ENCODE assay signal across 1 cellular context in the genomic region with DNA sequence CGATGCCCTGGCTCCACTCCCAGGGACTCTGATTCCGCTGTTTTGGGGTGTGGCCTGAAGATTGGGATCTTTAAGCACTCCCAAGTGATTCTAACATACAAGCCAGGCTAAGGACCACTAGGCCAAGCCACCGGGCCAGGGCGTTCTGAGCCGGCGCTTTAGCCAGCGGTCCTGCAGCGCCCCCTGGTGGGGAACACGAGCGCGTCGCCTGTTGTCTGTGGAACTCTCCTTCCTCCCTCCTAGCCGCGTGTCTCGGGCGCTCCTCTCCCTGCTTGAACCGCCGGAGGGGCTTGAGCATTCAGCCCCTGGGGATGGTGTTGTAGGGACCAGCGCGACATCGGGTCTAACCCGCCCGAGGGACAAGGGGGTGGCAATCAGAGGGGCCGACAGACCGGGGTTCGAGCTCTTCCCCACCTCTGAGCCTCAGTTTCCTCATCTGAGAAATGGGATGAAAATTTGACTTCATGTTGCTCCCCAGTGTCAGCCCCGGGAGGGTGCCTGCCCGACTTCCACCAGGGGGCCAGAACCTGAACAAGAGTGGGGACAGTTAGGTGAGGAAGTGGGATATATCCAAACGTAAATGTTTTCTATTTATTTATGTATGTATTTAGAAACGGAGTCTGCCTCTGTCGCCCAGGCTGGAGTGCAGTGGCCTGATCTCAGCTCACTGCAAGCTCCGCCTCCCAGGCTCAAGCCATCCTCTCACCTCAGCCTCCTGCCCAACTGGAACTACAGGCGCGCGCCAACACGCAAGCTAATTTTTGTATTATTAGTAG.
TF ChIP-seq lines count a peak whose summit lies in the region.

No MANE protein-coding gene starts in this region.

TF ChIP-seq in HepG2, 621 proteins besides CTCF, POLR2A, EP300 and RAD21 (continued from another document and continues in another):
- TF ChIP-seq, protein P1, sequence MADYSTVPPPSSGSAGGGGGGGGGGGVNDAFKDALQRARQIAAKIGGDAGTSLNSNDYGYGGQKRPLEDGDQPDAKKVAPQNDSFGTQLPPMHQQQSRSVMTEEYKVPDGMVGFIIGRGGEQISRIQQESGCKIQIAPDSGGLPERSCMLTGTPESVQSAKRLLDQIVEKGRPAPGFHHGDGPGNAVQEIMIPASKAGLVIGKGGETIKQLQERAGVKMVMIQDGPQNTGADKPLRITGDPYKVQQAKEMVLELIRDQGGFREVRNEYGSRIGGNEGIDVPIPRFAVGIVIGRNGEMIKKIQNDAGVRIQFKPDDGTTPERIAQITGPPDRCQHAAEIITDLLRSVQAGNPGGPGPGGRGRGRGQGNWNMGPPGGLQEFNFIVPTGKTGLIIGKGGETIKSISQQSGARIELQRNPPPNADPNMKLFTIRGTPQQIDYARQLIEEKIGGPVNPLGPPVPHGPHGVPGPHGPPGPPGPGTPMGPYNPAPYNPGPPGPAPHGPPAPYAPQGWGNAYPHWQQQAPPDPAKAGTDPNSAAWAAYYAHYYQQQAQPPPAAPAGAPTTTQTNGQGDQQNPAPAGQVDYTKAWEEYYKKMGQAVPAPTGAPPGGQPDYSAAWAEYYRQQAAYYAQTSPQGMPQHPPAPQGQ (CRISPR knock-in tag; IDR thresholded peaks at IDR 0.05; ENCODE audit: borderline replicate concordance) = no peak
- TF ChIP-seq, protein P2, sequence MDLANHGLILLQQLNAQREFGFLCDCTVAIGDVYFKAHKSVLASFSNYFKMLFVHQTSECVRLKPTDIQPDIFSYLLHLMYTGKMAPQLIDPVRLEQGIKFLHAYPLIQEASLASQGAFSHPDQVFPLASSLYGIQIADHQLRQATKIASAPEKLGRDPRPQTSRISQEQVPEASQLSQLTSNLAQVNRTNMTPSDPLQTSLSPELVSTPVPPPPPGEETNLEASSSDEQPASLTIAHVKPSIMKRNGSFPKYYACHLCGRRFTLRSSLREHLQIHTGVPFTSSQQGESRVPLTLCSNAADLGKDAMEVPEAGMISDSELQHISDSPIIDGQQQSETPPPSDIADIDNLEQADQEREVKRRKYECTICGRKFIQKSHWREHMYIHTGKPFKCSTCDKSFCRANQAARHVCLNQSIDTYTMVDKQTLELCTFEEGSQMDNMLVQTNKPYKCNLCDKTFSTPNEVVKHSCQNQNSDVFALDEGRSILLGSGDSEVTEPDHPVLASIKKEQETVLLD (CRISPR knock-in tag; IDR thresholded peaks at IDR 0.05; ENCODE audit: low read depth) = no peak
- TF ChIP-seq SMC3 (IDR thresholded peaks at IDR 0.05; ENCODE audit: low read length) (peak; percentile 22; the same call in 1 of the 2 replicates), ZNF207 (IDR thresholded peaks at IDR 0.05; ENCODE audit: borderline replicate concordance) (no peak), ZNF12 (CRISPR knock-in tag; IDR thresholded peaks at IDR 0.05) (peak; percentile 42; the same call in 1 of the 2 replicates), KDM2A (CRISPR knock-in tag; IDR thresholded peaks at IDR 0.05; ENCODE audit: borderline replicate concordance, low read depth) (peak; percentile 56; the same call in 1 of the 2 replicates), ZSCAN21 (CRISPR knock-in tag; IDR thresholded peaks at IDR 0.05; ENCODE audit: borderline replicate concordance) (peak; percentile 51; the same call in 1 of the 2 replicates), NFKB2 (CRISPR knock-in tag; IDR thresholded peaks at IDR 0.05; ENCODE audit: borderline replicate concordance) (peak; percentile 49; the same call in 1 of the 2 replicates), KLF9 (CRISPR knock-in tag; IDR thresholded peaks at IDR 0.05; ENCODE audit: low read depth) (no peak), ZMYM3 (CRISPR knock-in tag; IDR thresholded peaks at IDR 0.05) (peak; percentile 78; the same call in 1 of the 2 replicates), CHD4 (IDR thresholded peaks at IDR 0.05; ENCODE audit: borderline replicate concordance, low read length) (peak; percentile 84; the same call in 1 of the 2 replicates), SALL1 (CRISPR knock-in tag; IDR thresholded peaks at IDR 0.05) (peak; percentile 41; the same call in 1 of the 2 replicates), SETDB1 (CRISPR knock-in tag; IDR thresholded peaks at IDR 0.05; ENCODE audit: borderline replicate concordance) (no peak), SMAD9 (CRISPR knock-in tag; IDR thresholded peaks at IDR 0.05) (no peak), ZNF883 (CRISPR knock-in tag; IDR thresholded peaks at IDR 0.05; ENCODE audit: not compliant biosample characterization) (peak; percentile 21), LCORL (IDR thresholded peaks at IDR 0.05) (no peak), LCORL (CRISPR knock-in tag; IDR thresholded peaks at IDR 0.05) (peak; percentile 52; the same call in 1 of the 2 replicates), NFE2 (CRISPR knock-in tag; IDR thresholded peaks at IDR 0.05) (no peak), CCDC6 (CRISPR knock-in tag; IDR thresholded peaks at IDR 0.05) (no peak), SIX4 (CRISPR knock-in tag; IDR thresholded peaks at IDR 0.05) (no peak), MTF2 (CRISPR knock-in tag; IDR thresholded peaks at IDR 0.05; ENCODE audit: borderline replicate concordance) (peak; percentile 63; the same call in 1 of the 2 replicates), ZNF788 (CRISPR knock-in tag; IDR thresholded peaks at IDR 0.05; ENCODE audit: borderline replicate concordance) (peak; percentile 36; the same call in 1 of the 2 replicates)
- TF ChIP-seq, protein P3, sequence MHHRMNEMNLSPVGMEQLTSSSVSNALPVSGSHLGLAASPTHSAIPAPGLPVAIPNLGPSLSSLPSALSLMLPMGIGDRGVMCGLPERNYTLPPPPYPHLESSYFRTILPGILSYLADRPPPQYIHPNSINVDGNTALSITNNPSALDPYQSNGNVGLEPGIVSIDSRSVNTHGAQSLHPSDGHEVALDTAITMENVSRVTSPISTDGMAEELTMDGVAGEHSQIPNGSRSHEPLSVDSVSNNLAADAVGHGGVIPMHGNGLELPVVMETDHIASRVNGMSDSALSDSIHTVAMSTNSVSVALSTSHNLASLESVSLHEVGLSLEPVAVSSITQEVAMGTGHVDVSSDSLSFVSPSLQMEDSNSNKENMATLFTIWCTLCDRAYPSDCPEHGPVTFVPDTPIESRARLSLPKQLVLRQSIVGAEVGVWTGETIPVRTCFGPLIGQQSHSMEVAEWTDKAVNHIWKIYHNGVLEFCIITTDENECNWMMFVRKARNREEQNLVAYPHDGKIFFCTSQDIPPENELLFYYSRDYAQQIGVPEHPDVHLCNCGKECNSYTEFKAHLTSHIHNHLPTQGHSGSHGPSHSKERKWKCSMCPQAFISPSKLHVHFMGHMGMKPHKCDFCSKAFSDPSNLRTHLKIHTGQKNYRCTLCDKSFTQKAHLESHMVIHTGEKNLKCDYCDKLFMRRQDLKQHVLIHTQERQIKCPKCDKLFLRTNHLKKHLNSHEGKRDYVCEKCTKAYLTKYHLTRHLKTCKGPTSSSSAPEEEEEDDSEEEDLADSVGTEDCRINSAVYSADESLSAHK (CRISPR knock-in tag; IDR thresholded peaks at IDR 0.05; ENCODE audit: borderline replicate concordance) = no peak
- TF ChIP-seq, protein P4, sequence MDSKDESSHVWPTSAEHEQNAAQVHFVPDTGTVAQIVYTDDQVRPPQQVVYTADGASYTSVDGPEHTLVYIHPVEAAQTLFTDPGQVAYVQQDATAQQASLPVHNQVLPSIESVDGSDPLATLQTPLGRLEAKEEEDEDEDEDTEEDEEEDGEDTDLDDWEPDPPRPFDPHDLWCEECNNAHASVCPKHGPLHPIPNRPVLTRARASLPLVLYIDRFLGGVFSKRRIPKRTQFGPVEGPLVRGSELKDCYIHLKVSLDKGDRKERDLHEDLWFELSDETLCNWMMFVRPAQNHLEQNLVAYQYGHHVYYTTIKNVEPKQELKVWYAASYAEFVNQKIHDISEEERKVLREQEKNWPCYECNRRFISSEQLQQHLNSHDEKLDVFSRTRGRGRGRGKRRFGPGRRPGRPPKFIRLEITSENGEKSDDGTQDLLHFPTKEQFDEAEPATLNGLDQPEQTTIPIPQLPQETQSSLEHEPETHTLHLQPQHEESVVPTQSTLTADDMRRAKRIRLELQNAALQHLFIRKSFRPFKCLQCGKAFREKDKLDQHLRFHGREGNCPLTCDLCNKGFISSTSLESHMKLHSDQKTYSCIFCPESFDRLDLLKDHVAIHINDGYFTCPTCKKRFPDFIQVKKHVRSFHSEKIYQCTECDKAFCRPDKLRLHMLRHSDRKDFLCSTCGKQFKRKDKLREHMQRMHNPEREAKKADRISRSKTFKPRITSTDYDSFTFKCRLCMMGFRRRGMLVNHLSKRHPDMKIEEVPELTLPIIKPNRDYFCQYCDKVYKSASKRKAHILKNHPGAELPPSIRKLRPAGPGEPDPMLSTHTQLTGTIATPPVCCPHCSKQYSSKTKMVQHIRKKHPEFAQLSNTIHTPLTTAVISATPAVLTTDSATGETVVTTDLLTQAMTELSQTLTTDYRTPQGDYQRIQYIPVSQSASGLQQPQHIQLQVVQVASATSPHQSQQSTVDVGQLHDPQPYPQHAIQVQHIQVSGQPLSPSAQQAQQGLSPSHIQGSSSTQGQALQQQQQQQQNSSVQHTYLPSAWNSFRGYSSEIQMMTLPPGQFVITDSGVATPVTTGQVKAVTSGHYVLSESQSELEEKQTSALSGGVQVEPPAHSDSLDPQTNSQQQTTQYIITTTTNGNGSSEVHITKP (CRISPR knock-in tag; IDR thresholded peaks at IDR 0.05; ENCODE audit: low read depth) = no peak
- TF ChIP-seq, protein P5, sequence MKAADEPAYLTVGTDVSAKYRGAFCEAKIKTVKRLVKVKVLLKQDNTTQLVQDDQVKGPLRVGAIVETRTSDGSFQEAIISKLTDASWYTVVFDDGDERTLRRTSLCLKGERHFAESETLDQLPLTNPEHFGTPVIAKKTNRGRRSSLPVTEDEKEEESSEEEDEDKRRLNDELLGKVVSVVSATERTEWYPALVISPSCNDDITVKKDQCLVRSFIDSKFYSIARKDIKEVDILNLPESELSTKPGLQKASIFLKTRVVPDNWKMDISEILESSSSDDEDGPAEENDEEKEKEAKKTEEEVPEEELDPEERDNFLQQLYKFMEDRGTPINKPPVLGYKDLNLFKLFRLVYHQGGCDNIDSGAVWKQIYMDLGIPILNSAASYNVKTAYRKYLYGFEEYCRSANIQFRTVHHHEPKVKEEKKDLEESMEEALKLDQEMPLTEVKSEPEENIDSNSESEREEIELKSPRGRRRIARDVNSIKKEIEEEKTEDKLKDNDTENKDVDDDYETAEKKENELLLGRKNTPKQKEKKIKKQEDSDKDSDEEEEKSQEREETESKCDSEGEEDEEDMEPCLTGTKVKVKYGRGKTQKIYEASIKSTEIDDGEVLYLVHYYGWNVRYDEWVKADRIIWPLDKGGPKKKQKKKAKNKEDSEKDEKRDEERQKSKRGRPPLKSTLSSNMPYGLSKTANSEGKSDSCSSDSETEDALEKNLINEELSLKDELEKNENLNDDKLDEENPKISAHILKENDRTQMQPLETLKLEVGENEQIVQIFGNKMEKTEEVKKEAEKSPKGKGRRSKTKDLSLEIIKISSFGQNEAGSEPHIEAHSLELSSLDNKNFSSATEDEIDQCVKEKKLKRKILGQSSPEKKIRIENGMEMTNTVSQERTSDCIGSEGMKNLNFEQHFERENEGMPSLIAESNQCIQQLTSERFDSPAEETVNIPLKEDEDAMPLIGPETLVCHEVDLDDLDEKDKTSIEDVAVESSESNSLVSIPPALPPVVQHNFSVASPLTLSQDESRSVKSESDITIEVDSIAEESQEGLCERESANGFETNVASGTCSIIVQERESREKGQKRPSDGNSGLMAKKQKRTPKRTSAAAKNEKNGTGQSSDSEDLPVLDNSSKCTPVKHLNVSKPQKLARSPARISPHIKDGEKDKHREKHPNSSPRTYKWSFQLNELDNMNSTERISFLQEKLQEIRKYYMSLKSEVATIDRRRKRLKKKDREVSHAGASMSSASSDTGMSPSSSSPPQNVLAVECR (CRISPR knock-in tag; IDR thresholded peaks at IDR 0.05; ENCODE audit: borderline replicate concordance) = peak; percentile 18; the same call in 1 of the 2 replicates
- TF ChIP-seq, protein P6, sequence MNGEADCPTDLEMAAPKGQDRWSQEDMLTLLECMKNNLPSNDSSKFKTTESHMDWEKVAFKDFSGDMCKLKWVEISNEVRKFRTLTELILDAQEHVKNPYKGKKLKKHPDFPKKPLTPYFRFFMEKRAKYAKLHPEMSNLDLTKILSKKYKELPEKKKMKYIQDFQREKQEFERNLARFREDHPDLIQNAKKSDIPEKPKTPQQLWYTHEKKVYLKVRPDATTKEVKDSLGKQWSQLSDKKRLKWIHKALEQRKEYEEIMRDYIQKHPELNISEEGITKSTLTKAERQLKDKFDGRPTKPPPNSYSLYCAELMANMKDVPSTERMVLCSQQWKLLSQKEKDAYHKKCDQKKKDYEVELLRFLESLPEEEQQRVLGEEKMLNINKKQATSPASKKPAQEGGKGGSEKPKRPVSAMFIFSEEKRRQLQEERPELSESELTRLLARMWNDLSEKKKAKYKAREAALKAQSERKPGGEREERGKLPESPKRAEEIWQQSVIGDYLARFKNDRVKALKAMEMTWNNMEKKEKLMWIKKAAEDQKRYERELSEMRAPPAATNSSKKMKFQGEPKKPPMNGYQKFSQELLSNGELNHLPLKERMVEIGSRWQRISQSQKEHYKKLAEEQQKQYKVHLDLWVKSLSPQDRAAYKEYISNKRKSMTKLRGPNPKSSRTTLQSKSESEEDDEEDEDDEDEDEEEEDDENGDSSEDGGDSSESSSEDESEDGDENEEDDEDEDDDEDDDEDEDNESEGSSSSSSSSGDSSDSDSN (CRISPR knock-in tag; IDR thresholded peaks at IDR 0.05) = peak; percentile 27; the same call in 1 of the 2 replicates
- TF ChIP-seq, protein P7, sequence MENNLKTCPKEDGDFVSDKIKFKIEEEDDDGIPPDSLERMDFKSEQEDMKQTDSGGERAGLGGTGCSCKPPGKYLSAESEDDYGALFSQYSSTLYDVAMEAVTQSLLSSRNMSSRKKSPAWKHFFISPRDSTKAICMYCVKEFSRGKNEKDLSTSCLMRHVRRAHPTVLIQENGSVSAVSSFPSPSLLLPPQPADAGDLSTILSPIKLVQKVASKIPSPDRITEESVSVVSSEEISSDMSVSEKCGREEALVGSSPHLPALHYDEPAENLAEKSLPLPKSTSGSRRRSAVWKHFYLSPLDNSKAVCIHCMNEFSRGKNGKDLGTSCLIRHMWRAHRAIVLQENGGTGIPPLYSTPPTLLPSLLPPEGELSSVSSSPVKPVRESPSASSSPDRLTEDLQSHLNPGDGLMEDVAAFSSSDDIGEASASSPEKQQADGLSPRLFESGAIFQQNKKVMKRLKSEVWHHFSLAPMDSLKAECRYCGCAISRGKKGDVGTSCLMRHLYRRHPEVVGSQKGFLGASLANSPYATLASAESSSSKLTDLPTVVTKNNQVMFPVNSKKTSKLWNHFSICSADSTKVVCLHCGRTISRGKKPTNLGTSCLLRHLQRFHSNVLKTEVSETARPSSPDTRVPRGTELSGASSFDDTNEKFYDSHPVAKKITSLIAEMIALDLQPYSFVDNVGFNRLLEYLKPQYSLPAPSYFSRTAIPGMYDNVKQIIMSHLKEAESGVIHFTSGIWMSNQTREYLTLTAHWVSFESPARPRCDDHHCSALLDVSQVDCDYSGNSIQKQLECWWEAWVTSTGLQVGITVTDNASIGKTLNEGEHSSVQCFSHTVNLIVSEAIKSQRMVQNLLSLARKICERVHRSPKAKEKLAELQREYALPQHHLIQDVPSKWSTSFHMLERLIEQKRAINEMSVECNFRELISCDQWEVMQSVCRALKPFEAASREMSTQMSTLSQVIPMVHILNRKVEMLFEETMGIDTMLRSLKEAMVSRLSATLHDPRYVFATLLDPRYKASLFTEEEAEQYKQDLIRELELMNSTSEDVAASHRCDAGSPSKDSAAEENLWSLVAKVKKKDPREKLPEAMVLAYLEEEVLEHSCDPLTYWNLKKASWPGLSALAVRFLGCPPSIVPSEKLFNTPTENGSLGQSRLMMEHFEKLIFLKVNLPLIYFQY (CRISPR knock-in tag; IDR thresholded peaks at IDR 0.05; ENCODE audit: borderline replicate concordance) = 0 out of 2 replicates have a peak, but pooled peaks have one; percentile 56
